In the genomic region with DNA sequence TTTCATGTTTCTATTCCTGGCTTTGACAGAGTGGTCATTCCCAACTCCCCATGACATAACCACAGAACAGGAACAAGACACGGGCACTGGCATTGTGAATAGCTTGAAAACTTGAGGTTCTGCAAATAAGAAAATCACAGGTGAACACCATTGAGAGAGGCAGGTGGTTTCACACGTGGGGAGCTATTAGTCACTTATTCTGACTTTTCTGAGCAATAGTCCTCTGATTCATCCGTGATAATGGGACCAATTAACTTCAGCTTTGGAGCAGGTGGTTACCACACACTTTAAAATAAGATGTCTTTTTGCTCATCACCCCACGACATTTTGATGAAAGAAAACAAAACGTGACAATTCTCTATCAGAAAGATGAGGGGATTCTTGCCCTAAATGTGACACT, we compare ENCODE assay signal across 24 cellular contexts.
DNase-seq lines count a peak whose midpoint lies in the region; ATAC-seq lines count a peak whose summit lies in the region.
"Had no signal": no experiment of that assay in that cellular context is flagged by ENCODE, and none has a peak within 500 bp of the region (broad histone marks: within the 10 kb centered on the region; RNA-seq: fewer than 3 reads in every experiment).

No MANE protein-coding gene starts in this region.

- CTCF ChIA-PET in activated naive CD4-positive, alpha-beta T cell treated with anti-CD3 and anti-CD28 coated beads for 36 hours (lab: Charles Lee): no interaction called here

- H3K27ac Mint-ChIP-seq in activated naive CD4-positive, alpha-beta T cell treated with anti-CD3 and anti-CD28 coated beads for 36 hours: no peak overlapping the region
- H3K27ac Mint-ChIP-seq in activated T-helper 17 cell treated with anti-CD3 and anti-CD28 coated beads, Interleukin-2, amount 50 U/mL, for 72 hours: no peak overlapping the region
- no peak overlapping the region for H3K27ac Mint-ChIP-seq in stimulated activated effector memory CD8-positive, alpha-beta T cell treated with anti-CD3 and anti-CD28 coated beads, Interleukin-12 subunit alpha, Interleukin-12 subunit beta, amount 100 ng/mL, for 72 hours
- H3K27ac Mint-ChIP-seq: CD14-positive monocyte; dendritic cell treated with granulocyte-macrophage colony-stimulating factor and Interleukin-4, amounts not matched to agents 40 ng/mL and 50 ng/mL, for 4 days; neural progenitor cell had no signal

- peak in 2 of 3 experiments; percentile 25 to 66 for DNase-seq in NCI-H1417 (lab: John Stamatoyannopoulos, UW)
- no peak for DNase-seq in NCI-H1417 treated with DMSO at 0.1 percent for 48 hours (lab: John Stamatoyannopoulos, UW)
- peak; percentile 54 for DNase-seq in activated naive CD4-positive, alpha-beta T cell treated with anti-CD3 and anti-CD28 coated beads for 36 hours
- DNase-seq in activated naive CD4-positive, alpha-beta T cell (lab: John Stamatoyannopoulos, UW): no peak
- DNase-seq in stimulated activated effector memory CD8-positive, alpha-beta T cell treated with anti-CD3 and anti-CD28 coated beads, Interleukin-12 subunit alpha, Interleukin-12 subunit beta, amount 100 ng/mL, for 72 hours (ENCODE audit: low spot score in 2 of 2): no peak
- no peak for DNase-seq in CD1c-positive myeloid dendritic cell (ENCODE audit: extremely low spot score)
- DNase-seq: activated CD4-positive, alpha-beta T cell treated with anti-CD3 and anti-CD28 coated beads, Interleukin-2, amount 50 U/mL, for 48 hours; activated CD8-positive, alpha-beta memory T cell treated with anti-CD3 and anti-CD28 coated beads, Interleukin-2, amount 50 U/mL, for 4 hours; activated effector memory CD4-positive, alpha-beta T cell treated with Interleukin-2 at 50 U/mL for 16 hours; Calu3; Karpas-422; left ventricle myocardium inferior; mesendoderm; NCI-H226; NCI-H526 treated with DMSO at 0.1 percent for 48 hours; RPMI8226; stimulated activated CD4-positive, alpha-beta T cell treated with anti-CD3 and anti-CD28 coated beads, Interleukin-2, amount 100 ng/mL, for 24 hours; tibial artery had no signal

- H3K4me3 Mint-ChIP-seq in activated naive CD4-positive, alpha-beta T cell treated with anti-CD3 and anti-CD28 coated beads for 36 hours: no peak overlapping the region
- H3K4me3 Mint-ChIP-seq in activated T-helper 17 cell treated with anti-CD3 and anti-CD28 coated beads, Interleukin-2, amount 50 U/mL, for 72 hours: no peak overlapping the region
- H3K4me3 Mint-ChIP-seq in stimulated activated effector memory CD8-positive, alpha-beta T cell treated with anti-CD3 and anti-CD28 coated beads, Interleukin-12 subunit alpha, Interleukin-12 subunit beta, amount 100 ng/mL, for 72 hours: no peak overlapping the region
- H3K4me3 Mint-ChIP-seq: CD14-positive monocyte; central memory CD8-positive, alpha-beta T cell; dendritic cell treated with granulocyte-macrophage colony-stimulating factor and Interleukin-4, amounts not matched to agents 40 ng/mL and 50 ng/mL, for 4 days; neural progenitor cell had no signal

- intact Hi-C loops in activated naive CD4-positive, alpha-beta T cell treated with anti-CD3 and anti-CD28 coated beads for 36 hours (cut with micrococcal nuclease): loop anchor here (2.0 kb wide), 1 partner anchor 41 kb away; no protein-coding TSS in a partner anchor

- peaks cover 16% of the 10 kb centered on the region for H3K4me1 Mint-ChIP-seq in activated naive CD4-positive, alpha-beta T cell treated with anti-CD3 and anti-CD28 coated beads for 36 hours (ENCODE audit: low read depth)
- H3K4me1 Mint-ChIP-seq in activated T-helper 17 cell treated with anti-CD3 and anti-CD28 coated beads, Interleukin-2, amount 50 U/mL, for 72 hours: no peaks in the 10 kb centered on the region
- H3K4me1 Mint-ChIP-seq in stimulated activated effector memory CD8-positive, alpha-beta T cell treated with anti-CD3 and anti-CD28 coated beads, Interleukin-12 subunit alpha, Interleukin-12 subunit beta, amount 100 ng/mL, for 72 hours: no peaks in the 10 kb centered on the region
- H3K4me1 Mint-ChIP-seq: CD14-positive monocyte; central memory CD8-positive, alpha-beta T cell had no signal

- ATAC-seq in activated T-helper 17 cell treated with anti-CD3 and anti-CD28 coated beads, Interleukin-2, amount 50 U/mL, for 72 hours (replicated peaks): peak; percentile 83
- ATAC-seq in stimulated activated effector memory CD8-positive, alpha-beta T cell treated with anti-CD3 and anti-CD28 coated beads, Interleukin-12 subunit alpha, Interleukin-12 subunit beta, amount 100 ng/mL, for 72 hours: peak; percentile 70
- ATAC-seq in HG02642 (IDR thresholded peaks at IDR 0.05; ENCODE audit: poor library complexity, unreplicated experiment): no peak

- H3K36me3 Mint-ChIP-seq in activated naive CD4-positive, alpha-beta T cell treated with anti-CD3 and anti-CD28 coated beads for 36 hours (ENCODE audit: low read depth): no peaks in the 10 kb centered on the region
- no peaks in the 10 kb centered on the region for H3K36me3 Mint-ChIP-seq in activated T-helper 17 cell treated with anti-CD3 and anti-CD28 coated beads, Interleukin-2, amount 50 U/mL, for 72 hours (ENCODE audit: low read depth)
- no peaks in the 10 kb centered on the region for H3K36me3 Mint-ChIP-seq in stimulated activated effector memory CD8-positive, alpha-beta T cell treated with anti-CD3 and anti-CD28 coated beads, Interleukin-12 subunit alpha, Interleukin-12 subunit beta, amount 100 ng/mL, for 72 hours
- H3K36me3 Mint-ChIP-seq: CD14-positive monocyte, neural progenitor cell had no signal

- no peaks in the 10 kb centered on the region for H3K9me3 Mint-ChIP-seq in activated naive CD4-positive, alpha-beta T cell treated with anti-CD3 and anti-CD28 coated beads for 36 hours
- no peaks in the 10 kb centered on the region for H3K9me3 Mint-ChIP-seq in activated T-helper 17 cell treated with anti-CD3 and anti-CD28 coated beads, Interleukin-2, amount 50 U/mL, for 72 hours
- H3K9me3 Mint-ChIP-seq in stimulated activated effector memory CD8-positive, alpha-beta T cell treated with anti-CD3 and anti-CD28 coated beads, Interleukin-12 subunit alpha, Interleukin-12 subunit beta, amount 100 ng/mL, for 72 hours: no peaks in the 10 kb centered on the region
- H3K9me3 Mint-ChIP-seq: central memory CD8-positive, alpha-beta T cell; dendritic cell treated with granulocyte-macrophage colony-stimulating factor and Interleukin-4, amounts not matched to agents 40 ng/mL and 50 ng/mL, for 4 days; neural progenitor cell had no signal

- H3K27me3 Mint-ChIP-seq in activated naive CD4-positive, alpha-beta T cell treated with anti-CD3 and anti-CD28 coated beads for 36 hours (ENCODE audit: low read depth): peaks cover 15% of the 10 kb centered on the region
- peaks cover 3% of the 10 kb centered on the region for H3K27me3 Mint-ChIP-seq in activated T-helper 17 cell treated with anti-CD3 and anti-CD28 coated beads, Interleukin-2, amount 50 U/mL, for 72 hours
- H3K27me3 Mint-ChIP-seq: dendritic cell treated with granulocyte-macrophage colony-stimulating factor and Interleukin-4, amounts not matched to agents 40 ng/mL and 50 ng/mL, for 4 days had no signal

Comparison
In these comparisons a context has a peak if more than half of its experiments do, and no peak if none do; other contexts are left out.
1. DNase-seq: peak in NCI-H1417 (2 of 3) and activated naive CD4-positive, alpha-beta T cell treated with anti-CD3 and anti-CD28 coated beads for 36 hours (single experiment); none in NCI-H1417 treated with DMSO at 0.1 percent for 48 hours (single experiment), activated naive CD4-positive, alpha-beta T cell (0 of 4), stimulated activated effector memory CD8-positive, alpha-beta T cell treated with anti-CD3 and anti-CD28 coated beads, Interleukin-12 subunit alpha, Interleukin-12 subunit beta, amount 100 ng/mL, for 72 hours (0 of 2) and CD1c-positive myeloid dendritic cell (single experiment).